ENCODE assay signal across 19 cellular contexts in the genomic region with DNA sequence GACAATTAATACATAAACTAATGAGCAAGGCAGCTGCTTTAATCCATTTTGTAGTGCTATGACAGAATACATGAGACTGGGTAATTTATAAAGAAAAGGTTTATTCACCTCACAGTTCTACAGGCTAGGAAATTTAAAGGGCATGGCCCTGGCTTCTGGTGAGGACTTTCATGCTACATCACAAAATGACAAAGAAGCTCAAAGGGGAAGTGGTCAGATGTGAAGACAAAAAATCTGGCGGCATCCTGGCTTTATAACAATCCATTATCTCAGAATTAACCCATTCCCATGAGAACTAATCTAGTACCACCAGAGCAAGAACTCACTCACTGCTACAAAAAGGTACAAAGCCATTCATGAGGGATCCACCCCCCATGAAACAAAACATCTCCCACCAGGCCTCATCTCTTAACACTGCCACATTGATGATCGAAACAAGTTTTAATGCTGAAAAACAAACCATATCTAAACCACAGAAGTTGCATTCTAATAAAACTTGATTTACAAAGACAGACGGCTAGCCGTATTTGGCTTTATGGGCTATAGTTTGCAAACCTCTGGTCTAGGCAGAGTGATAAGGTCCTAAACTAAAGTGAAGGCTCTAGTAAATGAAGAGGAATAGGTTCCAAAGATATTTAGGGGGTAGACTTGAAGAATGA. TPM values are rescaled to one million over a fixed set of nuclear protein-coding genes. Genes with fewer than 3 reads are reported as not detected.
DNase-seq lines count a peak whose midpoint lies in the region; ATAC-seq and TF ChIP-seq lines count a peak whose summit lies in the region.
"Had no signal": no experiment of that assay in that cellular context is flagged by ENCODE, and none has a peak within 500 bp of the region (broad histone marks: within the 10 kb centered on the region; RNA-seq: fewer than 3 reads in every experiment).

No MANE protein-coding gene starts in this region.

- H3K27ac ChIP-seq in CD4-positive, alpha-beta T cell (ENCODE audit: low read depth, low read length), result no peak overlapping the region
- H3K27ac ChIP-seq in Karpas-422 (ENCODE audit: low read length) (no peak overlapping the region), A673 (ENCODE audit: low read depth, low read length, poor library complexity, severe bottlenecking) (no peak overlapping the region)
- H3K27ac ChIP-seq: KMS-11, thyroid gland, WERI-Rb-1 had no signal

- H3K36me3 ChIP-seq in Karpas-422 (ENCODE audit: insufficient read depth, low read length), result peaks cover 45% of the 10 kb centered on the region
- no peaks in the 10 kb centered on the region for H3K36me3 ChIP-seq in A673 (ENCODE audit: insufficient read depth, low read length, poor library complexity, severe bottlenecking)
- H3K36me3 ChIP-seq: thyroid gland, WERI-Rb-1 had no signal

- no peak for TF ChIP-seq CTCF in CD4-positive, alpha-beta T cell (IDR thresholded peaks at IDR 0.05)
- TF ChIP-seq CTCF in natural killer cell (IDR thresholded peaks at IDR 0.05) (no peak), A673 (conservative IDR thresholded peaks at IDR 0.05; ENCODE audit: low read depth, low read length) (no peak)

- H3K27ac Mint-ChIP-seq in CD4-positive, alpha-beta T cell, result peak overlapping the region; percentile 22
- H3K27ac Mint-ChIP-seq in activated CD8-positive, alpha-beta T cell treated with anti-CD3 and anti-CD28 coated beads, Interleukin-2, amount 10 ng/mL, durations not matched to agents 7 days and 5 days, result peak overlapping the region; percentile 10
- peak overlapping the region; percentile 22 to 70 for H3K27ac Mint-ChIP-seq in natural killer cell
- H3K27ac Mint-ChIP-seq in activated CD4-positive, alpha-beta memory T cell treated with anti-CD3 and anti-CD28 coated beads, Interleukin-2, amount 10 ng/mL, durations not matched to agents 7 days and 5 days, result no peak overlapping the region
- no peak overlapping the region for H3K27ac Mint-ChIP-seq in T-helper 2 cell treated with Interferon-gamma antibody and Interleukin-4, amounts not matched to agents 5 μg/mL and 100 μg/mL, for 36 hours
- H3K27ac Mint-ChIP-seq: activated naive CD4-positive, alpha-beta T cell treated with anti-CD3 and anti-CD28 coated beads for 36 hours; activated T-cell treated with anti-CD3 and anti-CD28 coated beads, Interleukin-2, amount 50 U/mL, for 24 hours had no signal

- no peak overlapping the region for H3K4me2 ChIP-seq in Karpas-422 (ENCODE audit: low read depth, low read length, poor library complexity, severe bottlenecking)
- H3K4me2 ChIP-seq: KMS-11 had no signal

- H3K4me1 ChIP-seq in Karpas-422 (ENCODE audit: low read length) (no peaks in the 10 kb centered on the region), A673 (ENCODE audit: insufficient read depth, low read length, poor library complexity, severe bottlenecking) (peaks cover 6% of the 10 kb centered on the region)

- H2AFZ ChIP-seq in Karpas-422 (ENCODE audit: low read length), result no peak overlapping the region

- intact Hi-C loops in CD4-positive, alpha-beta T cell (cut with DNase I, micrococcal nuclease), result loop anchor here in 1 of 2 experiments (5.0 kb wide), 1 partner anchor 42 kb away; a partner anchor contains a TSS
- intact Hi-C loops in natural killer cell (cut with micrococcal nuclease), result loop anchor here (2.0 to 5.0 kb wide), 2 partner anchors 17 to 42 kb away; a partner anchor contains a TSS
- intact Hi-C loops in A673 (cut with micrococcal nuclease; ENCODE audit: unreplicated experiment), result no loop called here

- no peaks in the 10 kb centered on the region for H3K27me3 Mint-ChIP-seq in CD4-positive, alpha-beta T cell
- H3K27me3 Mint-ChIP-seq in activated CD8-positive, alpha-beta T cell treated with anti-CD3 and anti-CD28 coated beads, Interleukin-2, amount 10 ng/mL, durations not matched to agents 7 days and 5 days (ENCODE audit: low read depth), result no peaks in the 10 kb centered on the region
- no peaks in the 10 kb centered on the region for H3K27me3 Mint-ChIP-seq in natural killer cell (ENCODE audit: low read depth in 2 of 2)
- no peaks in the 10 kb centered on the region for H3K27me3 Mint-ChIP-seq in activated CD4-positive, alpha-beta memory T cell treated with anti-CD3 and anti-CD28 coated beads, Interleukin-2, amount 10 ng/mL, durations not matched to agents 7 days and 5 days
- H3K27me3 Mint-ChIP-seq in T-helper 2 cell treated with Interferon-gamma antibody and Interleukin-4, amounts not matched to agents 5 μg/mL and 100 μg/mL, for 36 hours (ENCODE audit: low read depth), result no peaks in the 10 kb centered on the region
- H3K27me3 Mint-ChIP-seq: activated T-cell treated with anti-CD3 and anti-CD28 coated beads, Interleukin-2, amount 50 U/mL, for 24 hours had no signal

- H3K4me3 ChIP-seq in Karpas-422 (ENCODE audit: low read length) (no peak overlapping the region), A673 (ENCODE audit: low read depth, low read length, poor library complexity, severe bottlenecking) (no peak overlapping the region)
- H3K4me3 ChIP-seq: thyroid gland had no signal

- H3K36me3 Mint-ChIP-seq in CD4-positive, alpha-beta T cell (ENCODE audit: low read depth), result peaks cover 48% of the 10 kb centered on the region
- H3K36me3 Mint-ChIP-seq in activated CD8-positive, alpha-beta T cell treated with anti-CD3 and anti-CD28 coated beads, Interleukin-2, amount 10 ng/mL, durations not matched to agents 7 days and 5 days (ENCODE audit: low read depth), result peaks cover 64% of the 10 kb centered on the region
- H3K36me3 Mint-ChIP-seq in natural killer cell, result peaks cover 9% of the 10 kb centered on the region
- H3K36me3 Mint-ChIP-seq in activated CD4-positive, alpha-beta memory T cell treated with anti-CD3 and anti-CD28 coated beads, Interleukin-2, amount 10 ng/mL, durations not matched to agents 7 days and 5 days (ENCODE audit: low read depth), result peaks cover 47% of the 10 kb centered on the region
- H3K36me3 Mint-ChIP-seq in T-helper 2 cell treated with Interferon-gamma antibody and Interleukin-4, amounts not matched to agents 5 μg/mL and 100 μg/mL, for 36 hours (ENCODE audit: low read depth), result peaks cover 50% of the 10 kb centered on the region

- H3K27me3 ChIP-seq in CD4-positive, alpha-beta T cell (ENCODE audit: control insufficient read depth, insufficient read depth, low read length), result no peaks in the 10 kb centered on the region
- H3K27me3 ChIP-seq in Karpas-422 (ENCODE audit: low read length) (no peaks in the 10 kb centered on the region), A673 (replicated peaks; ENCODE audit: insufficient read depth, low read depth, low read length, poor library complexity) (no peaks in the 10 kb centered on the region)
- H3K27me3 ChIP-seq: thyroid gland had no signal

- H4K20me1 ChIP-seq in Karpas-422 (ENCODE audit: insufficient read depth, low read depth, low read length), result no peaks in the 10 kb centered on the region

- peaks cover 100% of the 10 kb centered on the region for H3K79me2 ChIP-seq in Karpas-422 (ENCODE audit: low read length)

- peak overlapping the region; percentile 2 for H3K4me3 Mint-ChIP-seq in CD4-positive, alpha-beta T cell
- H3K4me3 Mint-ChIP-seq in activated CD8-positive, alpha-beta T cell treated with anti-CD3 and anti-CD28 coated beads, Interleukin-2, amount 10 ng/mL, durations not matched to agents 7 days and 5 days, result no peak overlapping the region
- peak overlapping the region; percentile 70 for H3K4me3 Mint-ChIP-seq in natural killer cell
- no peak overlapping the region for H3K4me3 Mint-ChIP-seq in activated CD4-positive, alpha-beta memory T cell treated with anti-CD3 and anti-CD28 coated beads, Interleukin-2, amount 10 ng/mL, durations not matched to agents 7 days and 5 days
- H3K4me3 Mint-ChIP-seq in T-helper 2 cell treated with Interferon-gamma antibody and Interleukin-4, amounts not matched to agents 5 μg/mL and 100 μg/mL, for 36 hours, result no peak overlapping the region
- H3K4me3 Mint-ChIP-seq: activated naive CD4-positive, alpha-beta T cell treated with anti-CD3 and anti-CD28 coated beads for 36 hours; activated T-cell treated with anti-CD3 and anti-CD28 coated beads, Interleukin-2, amount 50 U/mL, for 24 hours had no signal

- H3K9me3 ChIP-seq in CD4-positive, alpha-beta T cell (ENCODE audit: control insufficient read depth, low read length), result peaks cover 12% of the 10 kb centered on the region
- H3K9me3 ChIP-seq in Karpas-422 (ENCODE audit: low read length) (peaks cover 7% of the 10 kb centered on the region; the same call in 1 of the 2 replicates), A673 (ENCODE audit: low read depth, low read length, poor library complexity, severe bottlenecking) (peaks cover 15% of the 10 kb centered on the region)
- H3K9me3 ChIP-seq: thyroid gland had no signal

- no peak overlapping the region for H3K9ac ChIP-seq in Karpas-422 (ENCODE audit: low read length)
- H3K9ac ChIP-seq: KMS-11 had no signal

- no peak for DNase-seq in CD4-positive, alpha-beta T cell
- peak; percentile 12 to 45 for DNase-seq in Kasumi-1 (lab: John Stamatoyannopoulos, UW)
- DNase-seq in activated CD8-positive, alpha-beta T cell treated with anti-CD3 and anti-CD28 coated beads, Interleukin-2, amount 10 ng/mL, durations not matched to agents 7 days and 5 days, result no peak
- DNase-seq in natural killer cell, result no peak
- DNase-seq in activated CD4-positive, alpha-beta memory T cell treated with anti-CD3 and anti-CD28 coated beads, Interleukin-2, amount 10 ng/mL, durations not matched to agents 7 days and 5 days, result no peak
- no peak for DNase-seq in Karpas-422
- DNase-seq in A673 (ENCODE audit: low spot score), result no peak
- DNase-seq in T-helper 2 cell treated with Interferon-gamma antibody and Interleukin-4, amounts not matched to agents 5 μg/mL and 100 μg/mL, for 36 hours (ENCODE audit: low spot score), result no peak
- DNase-seq: activated CD4-positive, alpha-beta T cell treated with anti-CD3 and anti-CD28 coated beads, Interleukin-2, amount 50 U/mL, for 48 hours; activated naive CD4-positive, alpha-beta T cell treated with anti-CD3 and anti-CD28 coated beads for 36 hours; activated T-cell treated with anti-CD3 and anti-CD28 coated beads, Interleukin-2, amount 50 U/mL, for 24 hours; left cardiac atrium; mesenchymal stem cell; NCI-H2107; NCI-H526; stimulated activated naive CD4-positive, alpha-beta T cell; thyroid gland; WERI-Rb-1 had no signal

- no peak for ATAC-seq in CD4-positive, alpha-beta T cell (ENCODE audit: poor library complexity)
- ATAC-seq in activated CD8-positive, alpha-beta T cell treated with anti-CD3 and anti-CD28 coated beads, Interleukin-2, amount 10 ng/mL, durations not matched to agents 7 days and 5 days, result no peak
- ATAC-seq in natural killer cell, result peak in 2 of 3 donors; percentile 24 to 57
- ATAC-seq: left cardiac atrium had no signal

- CTCF ChIA-PET in CD4-positive, alpha-beta T cell (lab: Charles Lee), result no interaction called here
- CTCF ChIA-PET in activated CD8-positive, alpha-beta T cell treated with anti-CD3 and anti-CD28 coated beads, Interleukin-2, amount 10 ng/mL, durations not matched to agents 7 days and 5 days (lab: Charles Lee), result no interaction called here
- CTCF ChIA-PET in activated CD4-positive, alpha-beta memory T cell treated with anti-CD3 and anti-CD28 coated beads, Interleukin-2, amount 10 ng/mL, durations not matched to agents 7 days and 5 days (lab: Charles Lee), result no interaction called here
- CTCF ChIA-PET in A673 (lab: Charles Lee), result no interaction called here

- no TSS peak for BruUV-seq in A673 (replicated peaks; lab: Mats Ljungman, UMichigan)

- H3K9me2 ChIP-seq in Karpas-422 (replicated peaks; ENCODE audit: insufficient read depth, low read length), result no peaks in the 10 kb centered on the region

- POLR2A ChIA-PET in CD4-positive, alpha-beta T cell (lab: Charles Lee), result interaction anchor here (1.2 kb wide), 1 partner anchor 45 kb away, joined by 4 read pairs; no protein-coding TSS in a partner anchor
- POLR2A ChIA-PET in activated CD8-positive, alpha-beta T cell treated with anti-CD3 and anti-CD28 coated beads, Interleukin-2, amount 10 ng/mL, durations not matched to agents 7 days and 5 days (lab: Charles Lee), result no interaction called here
- POLR2A ChIA-PET in activated CD4-positive, alpha-beta memory T cell treated with anti-CD3 and anti-CD28 coated beads, Interleukin-2, amount 10 ng/mL, durations not matched to agents 7 days and 5 days (lab: Charles Lee), result no interaction called here
- POLR2A ChIA-PET in A673 (lab: Charles Lee; ENCODE audit: low non-redundant PET), result interaction anchor here (0.6 kb wide), 1 partner anchor 13 kb away, joined by 7 read pairs; no protein-coding TSS in a partner anchor

- peaks cover 83% of the 10 kb centered on the region for H3K4me1 Mint-ChIP-seq in CD4-positive, alpha-beta T cell (ENCODE audit: low read depth)
- peaks cover 61% of the 10 kb centered on the region for H3K4me1 Mint-ChIP-seq in activated CD8-positive, alpha-beta T cell treated with anti-CD3 and anti-CD28 coated beads, Interleukin-2, amount 10 ng/mL, durations not matched to agents 7 days and 5 days (ENCODE audit: low read depth)
- peaks cover 79 to 83% of the 10 kb centered on the region in 2 donors for H3K4me1 Mint-ChIP-seq in natural killer cell
- peaks cover 52% of the 10 kb centered on the region for H3K4me1 Mint-ChIP-seq in activated CD4-positive, alpha-beta memory T cell treated with anti-CD3 and anti-CD28 coated beads, Interleukin-2, amount 10 ng/mL, durations not matched to agents 7 days and 5 days
- H3K4me1 Mint-ChIP-seq in T-helper 2 cell treated with Interferon-gamma antibody and Interleukin-4, amounts not matched to agents 5 μg/mL and 100 μg/mL, for 36 hours (ENCODE audit: low read depth), result peaks cover 41% of the 10 kb centered on the region

- H3K9me3 Mint-ChIP-seq in CD4-positive, alpha-beta T cell, result peaks cover 16% of the 10 kb centered on the region
- peaks cover 13% of the 10 kb centered on the region for H3K9me3 Mint-ChIP-seq in activated CD8-positive, alpha-beta T cell treated with anti-CD3 and anti-CD28 coated beads, Interleukin-2, amount 10 ng/mL, durations not matched to agents 7 days and 5 days (ENCODE audit: insufficient read depth)
- H3K9me3 Mint-ChIP-seq in natural killer cell, result peaks cover 4 to 6% of the 10 kb centered on the region in 2 donors
- peaks cover 33% of the 10 kb centered on the region for H3K9me3 Mint-ChIP-seq in activated CD4-positive, alpha-beta memory T cell treated with anti-CD3 and anti-CD28 coated beads, Interleukin-2, amount 10 ng/mL, durations not matched to agents 7 days and 5 days
- H3K9me3 Mint-ChIP-seq in T-helper 2 cell treated with Interferon-gamma antibody and Interleukin-4, amounts not matched to agents 5 μg/mL and 100 μg/mL, for 36 hours, result peaks cover 28% of the 10 kb centered on the region

RNA-seq across cellular contexts. Expression of a gene that starts 44.2 kb away (rescaled TPM):
- 10 to 100 TPM; 27.9 to 29.1 TPM for total RNA-seq in CD4-positive, alpha-beta T cell
- total RNA-seq in activated CD8-positive, alpha-beta T cell treated with anti-CD3 and anti-CD28 coated beads, Interleukin-2, amount 10 ng/mL, durations not matched to agents 7 days and 5 days, result 10 to 100 TPM; 40.0 to 43.0 TPM
- total RNA-seq in natural killer cell (10 to 100 TPM; 61.3 to 67.0 (median 62.7) TPM), A673 (2021) (52.0 and 56.6 TPM in 2 replicates)
- total RNA-seq in activated CD4-positive, alpha-beta memory T cell treated with anti-CD3 and anti-CD28 coated beads, Interleukin-2, amount 10 ng/mL, durations not matched to agents 7 days and 5 days, result 10 to 100 TPM; 35.6 to 37.2 TPM
- total RNA-seq in Karpas-422 (2014; rRNA removed; shearing (Covaris generic); ENCODE audit: low replicate concordance), result 48.7 and 67.1 TPM in 2 replicates

Comparison
In these comparisons a context has a peak if more than half of its experiments do, and no peak if none do; other contexts are left out.
1. ATAC-seq: peak in natural killer cell (2 of 3); none in CD4-positive, alpha-beta T cell (single experiment) and activated CD8-positive, alpha-beta T cell treated with anti-CD3 and anti-CD28 coated beads, Interleukin-2, amount 10 ng/mL, durations not matched to agents 7 days and 5 days (single experiment).
2. DNase-seq: peak in Kasumi-1 (2 of 2); none in CD4-positive, alpha-beta T cell (0 of 10), activated CD8-positive, alpha-beta T cell treated with anti-CD3 and anti-CD28 coated beads, Interleukin-2, amount 10 ng/mL, durations not matched to agents 7 days and 5 days (single experiment), natural killer cell (single experiment), activated CD4-positive, alpha-beta memory T cell treated with anti-CD3 and anti-CD28 coated beads, Interleukin-2, amount 10 ng/mL, durations not matched to agents 7 days and 5 days (single experiment), Karpas-422 (single experiment), A673 (single experiment) and T-helper 2 cell treated with Interferon-gamma antibody and Interleukin-4, amounts not matched to agents 5 μg/mL and 100 μg/mL, for 36 hours (single experiment).
3. H3K27ac Mint-ChIP-seq: peak in CD4-positive, alpha-beta T cell (single experiment), activated CD8-positive, alpha-beta T cell treated with anti-CD3 and anti-CD28 coated beads, Interleukin-2, amount 10 ng/mL, durations not matched to agents 7 days and 5 days (single experiment) and natural killer cell (2 of 2); none in activated CD4-positive, alpha-beta memory T cell treated with anti-CD3 and anti-CD28 coated beads, Interleukin-2, amount 10 ng/mL, durations not matched to agents 7 days and 5 days (single experiment) and T-helper 2 cell treated with Interferon-gamma antibody and Interleukin-4, amounts not matched to agents 5 μg/mL and 100 μg/mL, for 36 hours (single experiment).
4. H3K4me3 Mint-ChIP-seq: peak in CD4-positive, alpha-beta T cell (single experiment) and natural killer cell (single experiment); none in activated CD8-positive, alpha-beta T cell treated with anti-CD3 and anti-CD28 coated beads, Interleukin-2, amount 10 ng/mL, durations not matched to agents 7 days and 5 days (single experiment), activated CD4-positive, alpha-beta memory T cell treated with anti-CD3 and anti-CD28 coated beads, Interleukin-2, amount 10 ng/mL, durations not matched to agents 7 days and 5 days (single experiment) and T-helper 2 cell treated with Interferon-gamma antibody and Interleukin-4, amounts not matched to agents 5 μg/mL and 100 μg/mL, for 36 hours (single experiment).
5. POLR2A ChIA-PET loops: an anchor here in CD4-positive, alpha-beta T cell (1.2 kb wide) and A673 (0.6 kb wide); none called in activated CD8-positive, alpha-beta T cell treated with anti-CD3 and anti-CD28 coated beads, Interleukin-2, amount 10 ng/mL, durations not matched to agents 7 days and 5 days and activated CD4-positive, alpha-beta memory T cell treated with anti-CD3 and anti-CD28 coated beads, Interleukin-2, amount 10 ng/mL, durations not matched to agents 7 days and 5 days.